ENCODE assay signal across 10 cellular contexts in genomic region chr17:50863931-50864330, GRCh38. TPM values are rescaled to one million over a fixed set of nuclear protein-coding genes. Genes with fewer than 3 reads are reported as not detected.
DNase-seq lines count a peak whose midpoint lies in the region; ATAC-seq and TF ChIP-seq lines count a peak whose summit lies in the region.
"Had no signal": no experiment of that assay in that cellular context is flagged by ENCODE, and none has a peak within 500 bp of the region (broad histone marks: within the 10 kb centered on the region; RNA-seq: fewer than 3 reads in every experiment).

No MANE protein-coding gene starts in this region.

- H3K4me3 ChIP-seq in astrocyte of the cerebellum (ENCODE audit: low read depth, low read length) (peak overlapping the region; percentile 72), liver (ENCODE audit: low read depth in 1 of 3, low read length in 3 of 3) (peak overlapping the region; percentile 77 to 99 (median 99)), tibial artery (peak overlapping the region; percentile 87 to 93)

- H3K36me3 Mint-ChIP-seq in activated T-cell treated with anti-CD3 and anti-CD28 coated beads, Interleukin-2, amount 50 U/mL, for 4 hours (ENCODE audit: insufficient read depth): peaks cover 13% of the 10 kb centered on the region

- H3K36me3 ChIP-seq in liver (ENCODE audit: control insufficient read depth in 4 of 4, insufficient read depth in 3 of 4, low read depth in 1 of 4, low read length in 3 of 4) (peaks cover 2 to 14% (median 8%) of the 10 kb centered on the region in 4 donors), tibial artery (peaks cover 22 to 34% (median 24%) of the 10 kb centered on the region in 3 donors)

- TF ChIP-seq RAD21 in liver (IDR thresholded peaks at IDR 0.05): no peak

- peak overlapping the region; percentile 98 to 100 for H3K9ac ChIP-seq in liver (ENCODE audit: low read depth in 1 of 2, low read length in 2 of 2)

- intact Hi-C loops in tibial artery (cut with DNase I; ENCODE audit: low total_unique reads) (loop anchor here (2.0 kb wide), 1 partner anchor 41 kb away; no protein-coding TSS in a partner anchor), left colon (cut with DNase I, micrococcal nuclease) (no loop called here)

- H3K27me3 ChIP-seq in liver (ENCODE audit: control insufficient read depth in 4 of 4, insufficient read depth in 4 of 4, low read length in 3 of 4) (no peaks in the 10 kb centered on the region), tibial artery (no peaks in the 10 kb centered on the region)
- H3K27me3 ChIP-seq: testis had no signal

- 38% methylated on average over 3 of the region's 3 CpGs for WGBS in liver

- peaks cover 0 to 32% (median 23%) of the 10 kb centered on the region in 4 donors for H3K4me1 ChIP-seq in liver (ENCODE audit: control insufficient read depth in 4 of 4, insufficient read depth in 4 of 4, low read length in 3 of 4)
- peaks cover 0 to 39% (median 29%) of the 10 kb centered on the region in 4 donors for H3K4me1 ChIP-seq in tibial artery

- no peak for TF ChIP-seq CTCF in astrocyte of the cerebellum (IDR thresholded peaks at IDR 0.05; ENCODE audit: low read depth, low read length, missing control alignments)
- TF ChIP-seq CTCF in liver (IDR thresholded peaks at IDR 0.05; ENCODE audit: low read depth, low read length, missing input control): no peak
- TF ChIP-seq CTCF in tibial artery (IDR thresholded peaks at IDR 0.05): no peak

- H3K27me3 Mint-ChIP-seq in activated T-cell treated with anti-CD3 and anti-CD28 coated beads, Interleukin-2, amount 50 U/mL, for 4 hours (ENCODE audit: low read depth): no peaks in the 10 kb centered on the region

- H3K4me1 Mint-ChIP-seq in activated T-cell treated with anti-CD3 and anti-CD28 coated beads, Interleukin-2, amount 50 U/mL, for 4 hours (ENCODE audit: low read depth): peaks cover 47% of the 10 kb centered on the region

- H3K27ac ChIP-seq in liver (ENCODE audit: low read depth in 1 of 2, low read length in 2 of 2) (peak overlapping the region; percentile 4 to 99), tibial artery (peak overlapping the region; percentile 97 to 99)
- H3K27ac ChIP-seq: C4-2B had no signal

- peak overlapping the region; percentile 100 for H3K4me3 Mint-ChIP-seq in activated T-cell treated with anti-CD3 and anti-CD28 coated beads, Interleukin-2, amount 50 U/mL, for 4 hours

- no peak for DNase-seq in activated T-cell treated with anti-CD3 and anti-CD28 coated beads, Interleukin-2, amount 50 U/mL, for 4 hours
- no peak for DNase-seq in activated T-cell treated with anti-CD3 and anti-CD28 coated beads for 4 hours
- DNase-seq in astrocyte of the cerebellum (ENCODE audit: low read depth): no peak
- no peak for DNase-seq in tibial artery
- DNase-seq in NCI-H1436 treated with DMSO at 0.1 percent for 48 hours (lab: John Stamatoyannopoulos, UW): no peak
- DNase-seq in left colon: no peak

- ATAC-seq in activated T-cell treated with anti-CD3 and anti-CD28 coated beads, Interleukin-2, amount 50 U/mL, for 4 hours: no peak
- ATAC-seq in GM18907 (IDR thresholded peaks at IDR 0.05; ENCODE audit: unreplicated experiment) (no peak), left colon (no peak)

- H3K9me3 Mint-ChIP-seq in activated T-cell treated with anti-CD3 and anti-CD28 coated beads, Interleukin-2, amount 50 U/mL, for 4 hours: no peaks in the 10 kb centered on the region

- in situ Hi-C loops in astrocyte of the cerebellum (cut with HindIII; ENCODE audit: low sequenced_read_pairs): no loop called here

- H3K9me3 ChIP-seq in liver (ENCODE audit: control insufficient read depth in 4 of 4, low read length in 3 of 4) (no peaks in the 10 kb centered on the region), tibial artery (no peaks in the 10 kb centered on the region)
- H3K9me3 ChIP-seq: testis had no signal

TF ChIP-seq in liver, 16 proteins besides CTCF, POLR2A, EP300 and RAD21:
- TF ChIP-seq ATF3 (IDR thresholded peaks at IDR 0.05): no peak
- no peak for TF ChIP-seq FOXA2 (IDR thresholded peaks at IDR 0.05)
- TF ChIP-seq MAX (IDR thresholded peaks at IDR 0.05): no peak
- no peak for TF ChIP-seq TAF1 (conservative IDR thresholded peaks at IDR 0.05)
- TF ChIP-seq ZBTB33 (IDR thresholded peaks at IDR 0.05): no peak
- TF ChIP-seq SP1 (IDR thresholded peaks at IDR 0.05): no peak
- no peak for TF ChIP-seq RXRA (IDR thresholded peaks at IDR 0.05)
- no peak for TF ChIP-seq HNF4G (IDR thresholded peaks at IDR 0.05)
- TF ChIP-seq REST (IDR thresholded peaks at IDR 0.05): no peak
- TF ChIP-seq FOXA1 (IDR thresholded peaks at IDR 0.05): no peak
- no peak for TF ChIP-seq HNF4A (conservative IDR thresholded peaks at IDR 0.05)
- TF ChIP-seq EGR1 (IDR thresholded peaks at IDR 0.05; ENCODE audit: low read depth in 2 of 2): no peak
- TF ChIP-seq GABPA (IDR thresholded peaks at IDR 0.05 in 1 of 2, conservative IDR thresholded peaks at IDR 0.05 in 1 of 2): no peak
- no peak for TF ChIP-seq JUND (IDR thresholded peaks at IDR 0.05)
- no peak for TF ChIP-seq YY1 (IDR thresholded peaks at IDR 0.05)
- TF ChIP-seq NR2F2 (IDR thresholded peaks at IDR 0.05): no peak
TF ChIP-seq in liver: peak in this region for 0.

RNA-seq across cellular contexts. Expression of gene TOB1, which starts 2.2 kb away (rescaled TPM):
- total RNA-seq in activated T-cell treated with anti-CD3 and anti-CD28 coated beads, Interleukin-2, amount 50 U/mL, for 4 hours: 10 to 100 TPM; 29.4 to 31.0 (median 30.9) TPM
- total RNA-seq in liver (10 to 100 TPM; 10.2 to 28.0 TPM), left colon (100 to 1,000 TPM; 138 to 175 TPM)
- 100 to 1,000 TPM in 1 of 2 donors, 10 to 100 TPM in 1; 47.5 to 132 TPM for polyA plus RNA-seq in liver

RNA-seq across cellular contexts. Expression of gene WFIKKN2, which starts 28.5 kb away (rescaled TPM):
- not detected for total RNA-seq in activated T-cell treated with anti-CD3 and anti-CD28 coated beads, Interleukin-2, amount 50 U/mL, for 4 hours
- total RNA-seq in liver (under 1 TPM in 1 of 2 donors, not detected in 1; 0.19 TPM), left colon (under 1 TPM; 0.06 to 0.08 TPM)
- polyA plus RNA-seq in liver: under 1 TPM; 0.02 to 0.07 TPM

Comparison
In these comparisons a context has a peak if more than half of its experiments do, and no peak if none do; other contexts are left out.
1. RNA of gene TOB1, which starts 2.2 kb away (total RNA-seq): 138 to 175 TPM in left colon; 29.4 to 31.0 TPM in activated T-cell treated with anti-CD3 and anti-CD28 coated beads, Interleukin-2, amount 50 U/mL, for 4 hours and 10.2 to 28.0 TPM in liver; every median in the first group is over 4 times any median in the second.
2. Peak in every context shown above with its lines, with median percentiles within 50 percentile points of each other: H3K4me3 ChIP-seq.